ENCODE assay signal across 29 cellular contexts in genomic region chr2:132719480-132719879, GRCh38. TPM values are rescaled to one million over a fixed set of nuclear protein-coding genes. Genes with fewer than 3 reads are reported as not detected.
"Had no signal": no experiment of that assay in that cellular context is flagged by ENCODE, and none has a peak within 500 bp of the region (broad histone marks: within the 10 kb centered on the region; RNA-seq: fewer than 3 reads in every experiment).

No MANE protein-coding gene starts in this region.

- H3K27me3 ChIP-seq: ovary, right lobe of liver, sigmoid colon, stomach, thyroid gland, transverse colon, upper lobe of right lung, vagina had no signal

- H3K4me3 ChIP-seq: ovary, psoas muscle, right lobe of liver, sigmoid colon, stomach, thoracic aorta, thyroid gland, transverse colon, upper lobe of right lung, vagina had no signal

- H3K79me2 ChIP-seq: parathyroid adenoma had no signal

- H3K27me3 Mint-ChIP-seq: naive B cell; natural killer cell treated with Interleukin-12 subunit alpha and Interleukin-12 subunit beta and Interleukin-15 and Interleukin-18, amount 100 ng/mL, for 72 hours; stimulated activated naive B cell treated with anti-CD40 and anti-IgM and Interleukin-4, amounts not matched to agents 10 μg/mL and 1 μg/mL and 100 μg/mL, for 72 hours; stimulated activated naive CD8-positive, alpha-beta T cell treated with anti-CD3 and anti-CD28 coated beads, Interleukin-15, Interleukin-2, amounts not matched to agents 100 ng/mL and 50 ng/mL, for 24 hours had no signal

- H3K9me3 ChIP-seq: ovary, psoas muscle, right lobe of liver, sigmoid colon, stomach, thoracic aorta, thyroid gland, transverse colon, upper lobe of right lung, vagina had no signal

- H3K4me1 ChIP-seq: parathyroid adenoma, psoas muscle, right lobe of liver, sigmoid colon, stomach, thyroid gland, transverse colon, upper lobe of right lung, vagina had no signal

- H3K27ac Mint-ChIP-seq: naive thymus-derived CD8-positive, alpha-beta T cell; natural killer cell treated with Interleukin-12 subunit alpha and Interleukin-12 subunit beta and Interleukin-15 and Interleukin-18, amount 100 ng/mL, for 72 hours; nephron progenitor cell; progenitor cell of endocrine pancreas; stimulated activated effector memory CD8-positive, alpha-beta T cell treated with anti-CD3 and anti-CD28 coated beads, Interleukin-12 subunit alpha, Interleukin-12 subunit beta, amount 100 ng/mL, for 72 hours; stimulated activated naive B cell treated with anti-CD40 and anti-IgM and Interleukin-4, amounts not matched to agents 10 μg/mL and 1 μg/mL and 100 μg/mL, for 72 hours; stimulated activated naive CD8-positive, alpha-beta T cell treated with anti-CD3 and anti-CD28 coated beads, Interleukin-15, Interleukin-2, amounts not matched to agents 100 ng/mL and 50 ng/mL, for 24 hours; type B pancreatic cell had no signal

- ATAC-seq: naive thymus-derived CD8-positive, alpha-beta T cell; natural killer cell treated with Interleukin-12 subunit alpha and Interleukin-12 subunit beta and Interleukin-15 and Interleukin-18, amount 100 ng/mL, for 72 hours; psoas muscle; right cardiac atrium; right lobe of liver; stimulated activated effector memory CD8-positive, alpha-beta T cell treated with anti-CD3 and anti-CD28 coated beads, Interleukin-12 subunit alpha, Interleukin-12 subunit beta, amount 100 ng/mL, for 72 hours; stimulated activated naive B cell treated with anti-CD40 and anti-IgM and Interleukin-4, amounts not matched to agents 10 μg/mL and 1 μg/mL and 100 μg/mL, for 72 hours; upper lobe of right lung had no signal

- H3K9ac ChIP-seq: parathyroid adenoma had no signal

- H3K4me3 Mint-ChIP-seq: naive B cell; naive thymus-derived CD8-positive, alpha-beta T cell; natural killer cell treated with Interleukin-12 subunit alpha and Interleukin-12 subunit beta and Interleukin-15 and Interleukin-18, amount 100 ng/mL, for 72 hours; nephron progenitor cell; neural crest cell; stimulated activated effector memory CD8-positive, alpha-beta T cell treated with anti-CD3 and anti-CD28 coated beads, Interleukin-12 subunit alpha, Interleukin-12 subunit beta, amount 100 ng/mL, for 72 hours; stimulated activated naive B cell treated with anti-CD40 and anti-IgM and Interleukin-4, amounts not matched to agents 10 μg/mL and 1 μg/mL and 100 μg/mL, for 72 hours; stimulated activated naive CD8-positive, alpha-beta T cell treated with anti-CD3 and anti-CD28 coated beads, Interleukin-15, Interleukin-2, amounts not matched to agents 100 ng/mL and 50 ng/mL, for 24 hours; type B pancreatic cell had no signal

- H2AFZ ChIP-seq: parathyroid adenoma had no signal

- H3K27ac ChIP-seq: ovary, parathyroid adenoma, psoas muscle, right lobe of liver, sigmoid colon, stomach, thoracic aorta, thyroid gland, transverse colon, upper lobe of right lung, vagina had no signal

- H3K36me3 Mint-ChIP-seq: naive B cell; natural killer cell treated with Interleukin-12 subunit alpha and Interleukin-12 subunit beta and Interleukin-15 and Interleukin-18, amount 100 ng/mL, for 72 hours; stimulated activated effector memory CD8-positive, alpha-beta T cell treated with anti-CD3 and anti-CD28 coated beads, Interleukin-12 subunit alpha, Interleukin-12 subunit beta, amount 100 ng/mL, for 72 hours; stimulated activated naive B cell treated with anti-CD40 and anti-IgM and Interleukin-4, amounts not matched to agents 10 μg/mL and 1 μg/mL and 100 μg/mL, for 72 hours; type B pancreatic cell had no signal

- DNase-seq: naive B cell; naive thymus-derived CD8-positive, alpha-beta T cell; nephron progenitor cell; occipital lobe; ovary; psoas muscle; right cardiac atrium; right lobe of liver; sigmoid colon; small intestine; stimulated activated CD4-positive, alpha-beta T cell treated with anti-CD3 and anti-CD28 coated beads, Interleukin-15, amount 100 ng/mL, for 24 hours; stimulated activated CD4-positive, alpha-beta T cell treated with anti-CD3 and anti-CD28 coated beads, Interleukin-2, amount 100 ng/mL, for 24 hours; stimulated activated CD4-positive, alpha-beta T cell treated with anti-CD3 and anti-CD28 coated beads, Interleukin-2, amount 100 ng/mL, for 48 hours; stimulated activated CD4-positive, alpha-beta T cell treated with anti-CD3 and anti-CD28 coated beads, Interleukin-4, amount 100 ng/mL, for 24 hours; stimulated activated naive B cell treated with anti-CD40 and anti-IgM and Interleukin-4, amounts not matched to agents 10 μg/mL and 1 μg/mL and 100 μg/mL, for 72 hours; stimulated activated naive CD4-positive, alpha-beta T cell treated with Interleukin-2 at 50 U/mL for 16 hours; stomach; thyroid gland; transverse colon; upper lobe of right lung had no signal

- H3K9me3 Mint-ChIP-seq: nephron progenitor cell, neural crest cell, type B pancreatic cell had no signal

- H3K4me1 Mint-ChIP-seq: naive B cell; naive thymus-derived CD8-positive, alpha-beta T cell; neural crest cell; stimulated activated effector memory CD8-positive, alpha-beta T cell treated with anti-CD3 and anti-CD28 coated beads, Interleukin-12 subunit alpha, Interleukin-12 subunit beta, amount 100 ng/mL, for 72 hours; stimulated activated naive B cell treated with anti-CD40 and anti-IgM and Interleukin-4, amounts not matched to agents 10 μg/mL and 1 μg/mL and 100 μg/mL, for 72 hours had no signal

- FAIRE-seq: small intestine had no signal

- H3K36me3 ChIP-seq: ovary, right lobe of liver, sigmoid colon, stomach, thoracic aorta, thyroid gland, transverse colon, upper lobe of right lung, vagina had no signal

RNA-seq across cellular contexts. Expression of gene LYPD1, which starts 49.5 kb away (rescaled TPM):
- total RNA-seq: naive thymus-derived CD8-positive, alpha-beta T cell; natural killer cell treated with Interleukin-12 subunit alpha and Interleukin-12 subunit beta and Interleukin-15 and Interleukin-18, amount 100 ng/mL, for 72 hours; right cardiac atrium; vagina had no signal
